36 cellular contexts compared by ENCODE assay signal in genomic region chr10:61064356-61064755, GRCh38.
"Had no signal": no experiment of that assay in that cellular context is flagged by ENCODE, and none has a peak within 500 bp of the region (broad histone marks: within the 10 kb centered on the region; RNA-seq: fewer than 3 reads in every experiment).

No MANE protein-coding gene starts in this region.

- H3K27me3 ChIP-seq: ascending aorta, cardiac muscle cell had no signal

- H3K4me1 ChIP-seq: ascending aorta had no signal

- H3K9me3 ChIP-seq: ascending aorta had no signal

- H3K4me1 Mint-ChIP-seq: activated B cell treated with CpG ODN at 0.5 μM for 24 hours; activated CD4-positive, alpha-beta T cell treated with anti-CD3 and anti-CD28 coated beads, Interleukin-2, amount 10 ng/mL, durations not matched to agents 24 days and 14 days; activated naive CD8-positive, alpha-beta T cell treated with anti-CD3 and anti-CD28 coated beads for 36 hours; activated T-helper 17 cell treated with anti-CD3 and anti-CD28 coated beads, Interleukin-2, amount 50 U/mL, for 72 hours; central memory CD8-positive, alpha-beta T cell had no signal

- H3K27me3 Mint-ChIP-seq: activated CD8-positive, alpha-beta T cell treated with anti-CD3 and anti-CD28 coated beads for 36 hours; activated naive CD8-positive, alpha-beta T cell treated with anti-CD3 and anti-CD28 coated beads for 36 hours had no signal

- H3K27ac ChIP-seq: ascending aorta, cardiac muscle cell, VCaP had no signal

- H3K4me3 Mint-ChIP-seq: activated B cell treated with CpG ODN at 0.5 μM for 24 hours; activated CD4-positive, alpha-beta memory T cell treated with anti-CD3 and anti-CD28 coated beads for 36 hours; activated CD4-positive, alpha-beta T cell treated with anti-CD3 and anti-CD28 coated beads, Interleukin-2, amount 10 ng/mL, durations not matched to agents 24 days and 14 days; activated CD8-positive, alpha-beta T cell treated with anti-CD3 and anti-CD28 coated beads for 36 hours; activated naive CD4-positive, alpha-beta T cell treated with anti-CD3 and anti-CD28 coated beads for 36 hours; activated naive CD8-positive, alpha-beta T cell treated with anti-CD3 and anti-CD28 coated beads for 36 hours; activated T-cell treated with anti-CD3 and anti-CD28 coated beads, Interleukin-2, amount 50 U/mL, for 4 hours; activated T-cell treated with anti-CD3 and anti-CD28 coated beads, Interleukin-2, amount 50 U/mL, for 72 hours; activated T-helper 1 cell treated with anti-CD3 and anti-CD28 coated beads, Interleukin-12 subunit alpha, Interleukin-12 subunit beta, Interleukin-2, Interleukin-4 antibody, amounts not matched to agents 30 ng/mL and 10 ng/mL and 1 ng/mL, durations not matched to agents 14 hours and 24 hours and 36 hours; activated T-helper 17 cell treated with anti-CD3 and anti-CD28 coated beads, Interleukin-2, amount 50 U/mL, for 72 hours; brain; central memory CD8-positive, alpha-beta T cell; T-helper 1 cell treated with Interleukin-12 subunit alpha and Interleukin-12 subunit beta and Interleukin-4 antibody, amounts not matched to agents 30 μg/mL and 1 μg/mL, for 36 hours; T-helper 2 cell treated with Interferon-gamma antibody and Interleukin-4, amounts not matched to agents 5 μg/mL and 100 μg/mL, for 36 hours had no signal

- H3K4me3 ChIP-seq: ascending aorta, cardiac muscle cell had no signal

- ATAC-seq: activated CD8-positive, alpha-beta T cell treated with anti-CD3 and anti-CD28 coated beads for 36 hours; activated naive CD4-positive, alpha-beta T cell treated with anti-CD3 and anti-CD28 coated beads, Interleukin-2, amount 50 U/mL, for 72 hours; activated T-cell treated with anti-CD3 and anti-CD28 coated beads, Interleukin-2, amount 50 U/mL, for 4 hours; activated T-cell treated with anti-CD3 and anti-CD28 coated beads, Interleukin-2, amount 50 U/mL, for 72 hours; activated T-helper 17 cell treated with anti-CD3 and anti-CD28 coated beads, Interleukin-2, amount 50 U/mL, for 72 hours had no signal

- DNase-seq: activated B cell treated with CpG ODN at 0.5 μM for 24 hours; activated CD4-positive, alpha-beta memory T cell treated with anti-CD3 and anti-CD28 coated beads for 36 hours; activated CD4-positive, alpha-beta T cell treated with anti-CD3 and anti-CD28 coated beads for 4 hours; activated CD4-positive, alpha-beta T cell treated with anti-CD3 and anti-CD28 coated beads, Interleukin-2, amount 10 ng/mL, durations not matched to agents 24 days and 14 days; activated CD4-positive, alpha-beta T cell treated with anti-CD3 and anti-CD28 coated beads, Interleukin-2, amount 50 U/mL, for 1 hour; activated CD4-positive, alpha-beta T cell treated with anti-CD3 and anti-CD28 coated beads, Interleukin-2, amount 50 U/mL, for 4 hours; activated CD4-positive, CD25-positive, alpha-beta regulatory T cell treated with anti-CD3 and anti-CD28 coated beads, Interleukin-2, amount 50 U/mL, for 72 hours; activated CD8-positive, alpha-beta memory T cell treated with anti-CD3 and anti-CD28 coated beads, Interleukin-2, amount 50 U/mL, for 4 hours; activated CD8-positive, alpha-beta T cell treated with anti-CD3 and anti-CD28 coated beads for 36 hours; activated effector memory CD4-positive, alpha-beta T cell treated with anti-CD3 and anti-CD28 coated beads, Interleukin-2, amount 50 U/mL, for 16 hours; activated gamma-delta T cell treated with Interleukin-2 at 50 U/mL for 16 hours; activated naive CD4-positive, alpha-beta T cell; activated naive CD4-positive, alpha-beta T cell treated with anti-CD3 and anti-CD28 coated beads for 36 hours; activated naive CD4-positive, alpha-beta T cell treated with anti-CD3 and anti-CD28 coated beads, Interleukin-2, amount 50 U/mL, for 16 hours; activated naive CD8-positive, alpha-beta T cell treated with anti-CD3 and anti-CD28 coated beads for 36 hours; activated T-cell treated with anti-CD3 and anti-CD28 coated beads for 4 hours; activated T-cell treated with anti-CD3 and anti-CD28 coated beads, Interleukin-2, amount 50 U/mL, for 1 hour; activated T-cell treated with anti-CD3 and anti-CD28 coated beads, Interleukin-2, amount 50 U/mL, for 4 hours; activated T-cell treated with anti-CD3 and anti-CD28 coated beads, Interleukin-2, amount 50 U/mL, for 72 hours; amygdala; anterior cingulate cortex; caudate nucleus; cerebellar nuclear complex; T-helper 1 cell; T-helper 9 cell had no signal

- H3K27ac Mint-ChIP-seq: activated B cell treated with CpG ODN at 0.5 μM for 24 hours; activated CD4-positive, alpha-beta memory T cell treated with anti-CD3 and anti-CD28 coated beads for 36 hours; activated CD4-positive, alpha-beta T cell treated with anti-CD3 and anti-CD28 coated beads, Interleukin-2, amount 10 ng/mL, durations not matched to agents 24 days and 14 days; activated CD8-positive, alpha-beta T cell treated with anti-CD3 and anti-CD28 coated beads for 36 hours; activated naive CD4-positive, alpha-beta T cell treated with anti-CD3 and anti-CD28 coated beads for 36 hours; activated naive CD4-positive, alpha-beta T cell treated with anti-CD3 and anti-CD28 coated beads, Interleukin-2, amount 50 U/mL, for 72 hours; activated naive CD8-positive, alpha-beta T cell treated with anti-CD3 and anti-CD28 coated beads for 36 hours; activated T-cell treated with anti-CD3 and anti-CD28 coated beads, Interleukin-2, amount 50 U/mL, for 72 hours; activated T-helper 1 cell treated with anti-CD3 and anti-CD28 coated beads, Interleukin-12 subunit alpha, Interleukin-12 subunit beta, Interleukin-2, Interleukin-4 antibody, amounts not matched to agents 30 ng/mL and 10 ng/mL and 1 ng/mL, durations not matched to agents 14 hours and 24 hours and 36 hours; activated T-helper 17 cell treated with anti-CD3 and anti-CD28 coated beads, Interleukin-2, amount 50 U/mL, for 72 hours; T-helper 1 cell treated with Interleukin-12 subunit alpha and Interleukin-12 subunit beta and Interleukin-4 antibody, amounts not matched to agents 30 μg/mL and 1 μg/mL, for 36 hours; T-helper 2 cell treated with Interferon-gamma antibody and Interleukin-4, amounts not matched to agents 5 μg/mL and 100 μg/mL, for 36 hours had no signal

- H3K9me3 Mint-ChIP-seq: activated B cell treated with CpG ODN at 0.5 μM for 24 hours; activated CD4-positive, alpha-beta memory T cell treated with anti-CD3 and anti-CD28 coated beads for 36 hours; activated CD4-positive, alpha-beta T cell treated with anti-CD3 and anti-CD28 coated beads, Interleukin-2, amount 10 ng/mL, durations not matched to agents 24 days and 14 days; activated CD8-positive, alpha-beta T cell treated with anti-CD3 and anti-CD28 coated beads for 36 hours; activated naive CD4-positive, alpha-beta T cell treated with anti-CD3 and anti-CD28 coated beads for 36 hours; activated naive CD4-positive, alpha-beta T cell treated with anti-CD3 and anti-CD28 coated beads, Interleukin-2, amount 50 U/mL, for 72 hours; activated naive CD8-positive, alpha-beta T cell treated with anti-CD3 and anti-CD28 coated beads for 36 hours; activated T-cell treated with anti-CD3 and anti-CD28 coated beads, Interleukin-2, amount 50 U/mL, for 4 hours; activated T-cell treated with anti-CD3 and anti-CD28 coated beads, Interleukin-2, amount 50 U/mL, for 72 hours; activated T-helper 1 cell treated with anti-CD3 and anti-CD28 coated beads, Interleukin-12 subunit alpha, Interleukin-12 subunit beta, Interleukin-2, Interleukin-4 antibody, amounts not matched to agents 30 ng/mL and 10 ng/mL and 1 ng/mL, durations not matched to agents 14 hours and 24 hours and 36 hours; activated T-helper 17 cell treated with anti-CD3 and anti-CD28 coated beads, Interleukin-2, amount 50 U/mL, for 72 hours; T-helper 1 cell treated with Interleukin-12 subunit alpha and Interleukin-12 subunit beta and Interleukin-4 antibody, amounts not matched to agents 30 μg/mL and 1 μg/mL, for 36 hours; T-helper 2 cell treated with Interferon-gamma antibody and Interleukin-4, amounts not matched to agents 5 μg/mL and 100 μg/mL, for 36 hours had no signal

- FAIRE-seq: TTC549 had no signal

- H3K36me3 Mint-ChIP-seq: activated CD4-positive, alpha-beta memory T cell treated with anti-CD3 and anti-CD28 coated beads for 36 hours; activated naive CD4-positive, alpha-beta T cell treated with anti-CD3 and anti-CD28 coated beads, Interleukin-2, amount 50 U/mL, for 72 hours; activated naive CD8-positive, alpha-beta T cell treated with anti-CD3 and anti-CD28 coated beads for 36 hours; brain had no signal

- H3K36me3 ChIP-seq: ascending aorta, cardiac muscle cell had no signal
